ENCODE assay signal across 27 cellular contexts in the genomic region with DNA sequence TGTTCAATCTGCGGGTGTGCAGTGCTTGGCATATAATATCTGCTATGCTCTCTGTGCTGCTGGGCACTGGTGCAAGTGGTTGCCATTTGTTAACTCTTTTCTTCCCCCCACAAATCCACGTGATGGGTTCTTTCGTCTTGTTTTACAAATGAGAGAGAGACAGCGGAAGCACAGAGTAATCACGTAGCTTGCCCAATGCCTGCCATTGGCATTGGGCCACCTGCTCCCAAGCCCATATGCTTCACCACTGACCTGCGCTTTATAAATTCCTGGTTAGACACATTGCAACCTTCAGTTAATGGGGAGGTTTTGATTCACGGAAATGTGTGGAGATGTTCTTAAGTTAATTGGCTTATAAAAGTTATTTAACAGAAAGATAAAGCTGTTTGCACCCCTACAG.
"Had no signal": no experiment of that assay in that cellular context is flagged by ENCODE, and none has a peak within 500 bp of the region (broad histone marks: within the 10 kb centered on the region; RNA-seq: fewer than 3 reads in every experiment).

No MANE protein-coding gene starts in this region.

- H3K9me3 ChIP-seq: neutrophil, pancreas, prostate gland, right atrium auricular region, right lobe of liver, sigmoid colon, suprapubic skin, testis, tibial artery, transverse colon, upper lobe of right lung, uterus had no signal

- DNase-seq: naive thymus-derived CD4-positive, alpha-beta T cell; natural killer cell; nucleus accumbens; pancreas; retina; right lobe of liver; sigmoid colon; small intestine; stimulated activated CD4-positive, alpha-beta T cell treated with anti-CD3 and anti-CD28 coated beads, Interleukin-15, amount 100 ng/mL, for 24 hours; stimulated activated CD4-positive, alpha-beta T cell treated with anti-CD3 and anti-CD28 coated beads, Interleukin-2, amount 100 ng/mL, for 24 hours; stimulated activated CD4-positive, alpha-beta T cell treated with anti-CD3 and anti-CD28 coated beads, Interleukin-2, amount 100 ng/mL, for 48 hours; stimulated activated CD4-positive, alpha-beta T cell treated with anti-CD3 and anti-CD28 coated beads, Interleukin-4, amount 100 ng/mL, for 24 hours; stimulated activated naive B cell treated with anti-CD40 and anti-IgM and Interleukin-4, amounts not matched to agents 10 μg/mL and 1 μg/mL and 100 μg/mL, for 72 hours; stimulated activated naive CD4-positive, alpha-beta T cell treated with Interleukin-2 at 50 U/mL for 16 hours; stimulated activated naive CD8-positive, alpha-beta T cell treated with anti-CD3 and anti-CD28 coated beads, Interleukin-15, amount 100 ng/mL, for 72 hours; substantia nigra; testis; tibial artery; transverse colon; upper lobe of right lung; uterus had no signal

- H3K4me1 ChIP-seq: pancreas, prostate gland, right atrium auricular region, right lobe of liver, suprapubic skin, testis, tibial artery, transverse colon, upper lobe of right lung, uterus had no signal

- H3K27me3 ChIP-seq: neural progenitor cell, neutrophil, pancreas, right atrium auricular region, right lobe of liver, sigmoid colon, suprapubic skin, testis, transverse colon, upper lobe of right lung, uterus had no signal

- FAIRE-seq: pancreas, small intestine had no signal

- H3K4me3 ChIP-seq: neural progenitor cell, pancreas, prostate gland, right atrium auricular region, right lobe of liver, sigmoid colon, suprapubic skin, testis, tibial artery, transverse colon, upper lobe of right lung, uterus had no signal

- H3K27ac ChIP-seq: neural progenitor cell, neutrophil, pancreas, prostate gland, right atrium auricular region, right lobe of liver, sigmoid colon, suprapubic skin, testis, tibial artery, transverse colon, upper lobe of right lung, uterus had no signal

- ATAC-seq: naive thymus-derived CD4-positive, alpha-beta T cell; natural killer cell; pancreas; right lobe of liver; stimulated activated effector memory CD8-positive, alpha-beta T cell treated with anti-CD3 and anti-CD28 coated beads, Interleukin-12 subunit alpha, Interleukin-12 subunit beta, amount 100 ng/mL, for 72 hours; stimulated activated naive B cell treated with anti-CD40 and anti-IgM and Interleukin-4, amounts not matched to agents 10 μg/mL and 1 μg/mL and 100 μg/mL, for 72 hours; stimulated activated naive CD8-positive, alpha-beta T cell treated with anti-CD3 and anti-CD28 coated beads, Interleukin-15, amount 100 ng/mL, for 72 hours; upper lobe of right lung had no signal
